In genomic region chrX:112841114-112841819, GRCh38 we compare ENCODE assay signal across 8 cellular contexts. TPM values are rescaled to one million over a fixed set of nuclear protein-coding genes. Genes with fewer than 3 reads are reported as not detected.
A peak's percentile ranks its signal among the peaks of the same experiment; 100 is the strongest.
DNase-seq lines count a peak whose midpoint lies in the region; ATAC-seq and TF ChIP-seq lines count a peak whose summit lies in the region.

No MANE protein-coding gene starts in this region.

- H3K27ac ChIP-seq in Peyer's patch, result peak overlapping the region; percentile 72 to 88 (median 80)
- H3K27ac ChIP-seq in neural cell (ENCODE audit: low read length), result peak overlapping the region; percentile 24

- H3K9me3 Mint-ChIP-seq in stimulated activated naive CD8-positive, alpha-beta T cell treated with anti-CD3 and anti-CD28 coated beads, Interleukin-15, Interleukin-2, amounts not matched to agents 100 ng/mL and 50 ng/mL, for 24 hours, result no peaks in the 10 kb centered on the region

- in situ Hi-C loops in KBM-7 (cut with MboI; ENCODE audit: low pct_unique_long_range_greater_than_20kb, low sequenced_read_pairs), result no loop called here

- TF ChIP-seq EP300 in neural cell (conservative IDR thresholded peaks at IDR 0.05; ENCODE audit: poor library complexity, severe bottlenecking), result no peak

- TF ChIP-seq CTCF in Peyer's patch (IDR thresholded peaks at IDR 0.05) (no peak), neural cell (IDR thresholded peaks at IDR 0.05; ENCODE audit: poor library complexity, severe bottlenecking) (no peak)

- H4K20me1 ChIP-seq in neural cell (ENCODE audit: insufficient read depth), result no peaks in the 10 kb centered on the region

- H3K27me3 ChIP-seq in Peyer's patch (no peaks in the 10 kb centered on the region), neural cell (ENCODE audit: insufficient read depth, low read depth, low read length) (no peaks in the 10 kb centered on the region)

- H3K4me2 ChIP-seq in neural cell (ENCODE audit: low read length), result no peak overlapping the region

- no peak overlapping the region for H3K27ac Mint-ChIP-seq in stimulated activated naive CD8-positive, alpha-beta T cell treated with anti-CD3 and anti-CD28 coated beads, Interleukin-15, Interleukin-2, amounts not matched to agents 100 ng/mL and 50 ng/mL, for 24 hours

- H3K36me3 ChIP-seq in Peyer's patch (no peaks in the 10 kb centered on the region), neural cell (ENCODE audit: insufficient read depth, low read length) (no peaks in the 10 kb centered on the region)

- peak; percentile 82 for DNase-seq in DMS114 treated with DMSO at 0.1 percent for 48 hours (lab: John Stamatoyannopoulos, UW; ENCODE audit: unreplicated experiment)
- DNase-seq in KBM-7, result peak; percentile 91
- peak; percentile 73 to 92 (median 80) for DNase-seq in Peyer's patch
- DNase-seq in activated T-helper 9 cell treated with anti-CD3 and anti-CD28 coated beads, Interleukin-2, amount 50 U/mL, for 16 hours (ENCODE audit: low read depth), result peak; percentile 49
- peak; percentile 82 for DNase-seq in fibroblast of the conjunctiva (ENCODE audit: low read depth)

- H3K4me1 ChIP-seq in Peyer's patch, result no peaks in the 10 kb centered on the region

- peak overlapping the region; percentile 65 for H3K9ac ChIP-seq in neural cell (ENCODE audit: low read length)

- peak overlapping the region; percentile 40 for H2AFZ ChIP-seq in neural cell (ENCODE audit: low read depth, low read length)

- no peaks in the 10 kb centered on the region for H3F3A ChIP-seq in neural cell (ENCODE audit: insufficient read depth, low read length, poor library complexity, severe bottlenecking)

- peaks cover 14% of the 10 kb centered on the region for H3K4me1 Mint-ChIP-seq in stimulated activated naive CD8-positive, alpha-beta T cell treated with anti-CD3 and anti-CD28 coated beads, Interleukin-15, Interleukin-2, amounts not matched to agents 100 ng/mL and 50 ng/mL, for 24 hours (ENCODE audit: low read depth)

- no peaks in the 10 kb centered on the region for H3K27me3 Mint-ChIP-seq in stimulated activated naive CD8-positive, alpha-beta T cell treated with anti-CD3 and anti-CD28 coated beads, Interleukin-15, Interleukin-2, amounts not matched to agents 100 ng/mL and 50 ng/mL, for 24 hours

- peak overlapping the region; percentile 46 to 76 (median 67) for H3K4me3 ChIP-seq in Peyer's patch
- H3K4me3 ChIP-seq in neural cell (ENCODE audit: low read length), result peak overlapping the region; percentile 76

- TF ChIP-seq RAD21 in neural cell (conservative IDR thresholded peaks at IDR 0.05), result no peak

- no peaks in the 10 kb centered on the region for H3K36me3 Mint-ChIP-seq in stimulated activated naive CD8-positive, alpha-beta T cell treated with anti-CD3 and anti-CD28 coated beads, Interleukin-15, Interleukin-2, amounts not matched to agents 100 ng/mL and 50 ng/mL, for 24 hours (ENCODE audit: low read depth)

- peak overlapping the region; percentile 85 for H3K4me3 Mint-ChIP-seq in stimulated activated naive CD8-positive, alpha-beta T cell treated with anti-CD3 and anti-CD28 coated beads, Interleukin-15, Interleukin-2, amounts not matched to agents 100 ng/mL and 50 ng/mL, for 24 hours

- no peaks in the 10 kb centered on the region for H3K9me2 ChIP-seq in neural cell (ENCODE audit: insufficient read depth, low read length)

- TF ChIP-seq POLR2A in Peyer's patch (IDR thresholded peaks at IDR 0.05), result peak; percentile 14 to 42

- peak; percentile 95 for ATAC-seq in GM21717 (IDR thresholded peaks at IDR 0.05; ENCODE audit: unreplicated experiment)

- no peaks in the 10 kb centered on the region for H3K79me2 ChIP-seq in neural cell (replicated peaks; ENCODE audit: insufficient read depth, low read length)

- H3K9me3 ChIP-seq in Peyer's patch (peaks cover 0 to 3% (median 0%) of the 10 kb centered on the region in 4 donors), neural cell (ENCODE audit: low read length) (no peaks in the 10 kb centered on the region)

TF ChIP-seq in neural cell, 6 proteins besides CTCF, POLR2A, EP300 and RAD21:
- TF ChIP-seq POLR2AphosphoS5 (IDR thresholded peaks at IDR 0.05), result peak; percentile 14
- no peak for TF ChIP-seq REST (IDR thresholded peaks at IDR 0.05; ENCODE audit: borderline replicate concordance)

RNA-seq across cellular contexts. Expression of gene AMOT, which starts 0.6 kb away (rescaled TPM):
- total RNA-seq in Peyer's patch, result 10 to 100 TPM in 3 of 4 donors, 1 to 10 TPM in 1; 8.3 to 43.8 (median 18.0) TPM
- 2.8 and 6.3 TPM in 2 replicates for polyA plus RNA-seq in neural cell
- polyA minus RNA-seq in neural cell, result 11.2 and 13.0 TPM in 2 replicates

Comparison
In these comparisons a context has a peak if more than half of its experiments do, and no peak if none do; other contexts are left out.
1. Peak in every context shown above with its lines: DNase-seq, ATAC-seq, H3K4me3 ChIP-seq and H3K27ac ChIP-seq.